ENCODE assay signal across 24 cellular contexts in the genomic region with DNA sequence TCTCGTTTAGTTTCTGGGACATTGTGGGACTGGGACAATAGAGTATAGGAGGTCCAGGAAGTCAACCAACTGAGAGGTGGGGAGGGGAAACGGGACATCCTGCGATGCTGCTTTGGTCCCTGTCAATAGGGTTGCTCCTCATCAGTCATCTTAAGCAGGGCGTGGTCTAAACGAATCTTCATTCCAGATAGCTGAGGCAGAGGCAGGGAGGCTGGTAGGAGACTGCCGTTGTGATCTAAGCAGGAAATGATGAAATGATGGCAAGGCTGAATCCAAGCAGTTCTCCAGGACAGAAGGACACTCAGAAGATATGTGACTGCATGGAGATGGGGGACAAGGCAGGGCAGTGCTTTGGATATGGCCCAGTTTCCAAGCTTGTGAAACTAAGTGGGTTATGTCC.
"Had no signal": no experiment of that assay in that cellular context is flagged by ENCODE, and none has a peak within 500 bp of the region (broad histone marks: within the 10 kb centered on the region; RNA-seq: fewer than 3 reads in every experiment).

No MANE protein-coding gene starts in this region.

- H3K79me2 ChIP-seq: parathyroid adenoma had no signal

- H2AFZ ChIP-seq: parathyroid adenoma had no signal

- H3K27me3 Mint-ChIP-seq: natural killer cell treated with Interleukin-12 subunit alpha and Interleukin-12 subunit beta and Interleukin-15 and Interleukin-18, amount 100 ng/mL, for 72 hours; stimulated activated naive CD8-positive, alpha-beta T cell treated with anti-CD3 and anti-CD28 coated beads, Interleukin-15, amount 100 ng/mL, for 72 hours had no signal

- H3K9me3 ChIP-seq: gastrocnemius medialis, heart right ventricle, mucosa of descending colon, prostate gland, right lobe of liver, spleen, thoracic aorta, transverse colon had no signal

- H3K4me1 ChIP-seq: gastrocnemius medialis, heart right ventricle, parathyroid adenoma, prostate gland, right lobe of liver, spleen, transverse colon had no signal

- H3K4me3 Mint-ChIP-seq: natural killer cell treated with Interleukin-12 subunit alpha and Interleukin-12 subunit beta and Interleukin-15 and Interleukin-18, amount 100 ng/mL, for 72 hours; stimulated activated naive B cell treated with anti-CD40 and anti-IgM and Interleukin-4, amounts not matched to agents 10 μg/mL and 1 μg/mL and 100 μg/mL, for 72 hours; stimulated activated naive CD8-positive, alpha-beta T cell treated with anti-CD3 and anti-CD28 coated beads, Interleukin-15, amount 100 ng/mL, for 72 hours had no signal

- H3K4me1 Mint-ChIP-seq: stimulated activated naive B cell treated with anti-CD40 and anti-IgM and Interleukin-4, amounts not matched to agents 10 μg/mL and 1 μg/mL and 100 μg/mL, for 72 hours; stimulated activated naive CD8-positive, alpha-beta T cell treated with anti-CD3 and anti-CD28 coated beads, Interleukin-15, amount 100 ng/mL, for 72 hours had no signal

- FAIRE-seq: endometrium, islet of Langerhans, urothelium cell line had no signal

- H3K9me3 Mint-ChIP-seq: stimulated activated naive B cell treated with anti-CD40 and anti-IgM and Interleukin-4, amounts not matched to agents 10 μg/mL and 1 μg/mL and 100 μg/mL, for 72 hours had no signal

- H3K27me3 ChIP-seq: dorsolateral prefrontal cortex, gastrocnemius medialis, heart right ventricle, right lobe of liver, spleen, transverse colon had no signal

- H3K27ac ChIP-seq: dorsolateral prefrontal cortex, gastrocnemius medialis, heart right ventricle, parathyroid adenoma, prostate gland, right lobe of liver, spleen, thoracic aorta, transverse colon had no signal

- H3K4me3 ChIP-seq: dorsolateral prefrontal cortex, gastrocnemius medialis, heart right ventricle, mucosa of descending colon, prostate gland, right lobe of liver, spleen, thoracic aorta, transverse colon had no signal

- H3K36me3 ChIP-seq: gastrocnemius medialis, heart right ventricle, prostate gland, right lobe of liver, spleen, thoracic aorta, transverse colon had no signal

- H3K36me3 Mint-ChIP-seq: natural killer cell treated with Interleukin-12 subunit alpha and Interleukin-12 subunit beta and Interleukin-15 and Interleukin-18, amount 100 ng/mL, for 72 hours; stimulated activated naive B cell treated with anti-CD40 and anti-IgM and Interleukin-4, amounts not matched to agents 10 μg/mL and 1 μg/mL and 100 μg/mL, for 72 hours had no signal

- H3K9ac ChIP-seq: parathyroid adenoma had no signal

- ATAC-seq: esophagus mucosa; gastrocnemius medialis; heart right ventricle; left lobe of liver; mucosa of descending colon; natural killer cell treated with Interleukin-12 subunit alpha and Interleukin-12 subunit beta and Interleukin-15 and Interleukin-18, amount 100 ng/mL, for 72 hours; right lobe of liver; stimulated activated naive B cell treated with anti-CD40 and anti-IgM and Interleukin-4, amounts not matched to agents 10 μg/mL and 1 μg/mL and 100 μg/mL, for 72 hours; stimulated activated naive CD8-positive, alpha-beta T cell treated with anti-CD3 and anti-CD28 coated beads, Interleukin-15, amount 100 ng/mL, for 72 hours had no signal

- DNase-seq: cortex of kidney; dorsolateral prefrontal cortex; effector CD8-positive, alpha-beta T cell; gastrocnemius medialis; heart right ventricle; hypothalamus; mammary epithelial cell; mucosa of descending colon; right lobe of liver; spleen; stimulated activated CD4-positive, alpha-beta T cell treated with anti-CD3 and anti-CD28 coated beads, Interleukin-2, amount 100 ng/mL, for 24 hours; stimulated activated CD4-positive, alpha-beta T cell treated with anti-CD3 and anti-CD28 coated beads, Interleukin-4, amount 100 ng/mL, for 4 hours; stimulated activated naive B cell treated with anti-CD40 and anti-IgM and Interleukin-4, amounts not matched to agents 10 μg/mL and 1 μg/mL and 100 μg/mL, for 72 hours; stimulated activated naive CD8-positive, alpha-beta T cell treated with anti-CD3 and anti-CD28 coated beads, Interleukin-15, amount 100 ng/mL, for 72 hours; transverse colon had no signal
